10 cellular contexts compared by ENCODE assay signal in genomic region chr18:72140007-72140406, GRCh38.
"Had no signal": no experiment of that assay in that cellular context is flagged by ENCODE, and none has a peak within 500 bp of the region (broad histone marks: within the 10 kb centered on the region; RNA-seq: fewer than 3 reads in every experiment).

No MANE protein-coding gene starts in this region.

- H3K9ac ChIP-seq: GM23248 had no signal

- ATAC-seq: GM23338, HCT116 had no signal

- H3K9me3 ChIP-seq: HAP-1 had no signal

- H3K4me2 ChIP-seq: GM23338 had no signal

- H3K36me3 ChIP-seq: HAP-1 had no signal

- H3K27ac ChIP-seq: GM23248 had no signal

- H3K4me3 ChIP-seq: GM23248, GM23338, HAP-1 had no signal

- DNase-seq: GM23248, H7, H9, HCEC 1CT, HFFc6 had no signal

- H3K4me1 ChIP-seq: HAP-1 had no signal

- H2AFZ ChIP-seq: GM23248, GM23338 had no signal

- FAIRE-seq: H1, H54 had no signal
